17 cellular contexts compared by ENCODE assay signal in genomic region chr5:37615184-37615583, GRCh38.
A peak's percentile ranks its signal among the peaks of the same experiment; 100 is the strongest.
DNase-seq lines count a peak whose midpoint lies in the region; ATAC-seq and TF ChIP-seq lines count a peak whose summit lies in the region.
"Had no signal": no experiment of that assay in that cellular context is flagged by ENCODE, and none has a peak within 500 bp of the region (broad histone marks: within the 10 kb centered on the region; RNA-seq: fewer than 3 reads in every experiment).

No MANE protein-coding gene starts in this region.

- WGBS in sigmoid colon, 2 donors, result 94 to 97% methylated on average over 4 of the region's 4 CpGs

- TF ChIP-seq CTCF in sigmoid colon (IDR thresholded peaks at IDR 0.05) (no peak), coronary artery (IDR thresholded peaks at IDR 0.05) (no peak)

- peak overlapping the region; percentile 53 to 83 (median 73) for H3K27ac ChIP-seq in sigmoid colon
- no peak overlapping the region for H3K27ac ChIP-seq in coronary artery
- H3K27ac ChIP-seq: vagina had no signal

- intact Hi-C loops in sigmoid colon (cut with DNase I), result loop anchor here (5.0 kb wide), 4 partner anchors 52 to 942 kb away; partner anchors contain the start of gene LIFR

- peak; percentile 36 to 90 (median 66) for TF ChIP-seq EP300 in sigmoid colon (IDR thresholded peaks at IDR 0.05)

- H3K27me3 ChIP-seq in sigmoid colon, result no peaks in the 10 kb centered on the region
- H3K27me3 ChIP-seq: vagina had no signal

- no peaks in the 10 kb centered on the region for H3K9me3 ChIP-seq in sigmoid colon
- H3K9me3 ChIP-seq: vagina had no signal

- ATAC-seq in SK-N-SH treated with all-trans-retinoic acid at 6 μM for 48 hours (peak; percentile 95), GM21619 (IDR thresholded peaks at IDR 0.05; ENCODE audit: unreplicated experiment) (no peak), HG03139 (IDR thresholded peaks at IDR 0.05; ENCODE audit: unreplicated experiment) (no peak)
- ATAC-seq: stimulated activated effector memory CD8-positive, alpha-beta T cell treated with anti-CD3 and anti-CD28 coated beads, Interleukin-12 subunit alpha, Interleukin-12 subunit beta, amount 100 ng/mL, for 72 hours had no signal

- H3K4me1 ChIP-seq in sigmoid colon, result peaks cover 0 to 28% (median 17%) of the 10 kb centered on the region in 4 donors
- H3K4me1 ChIP-seq: vagina had no signal

- H3K36me3 ChIP-seq in sigmoid colon, result no peaks in the 10 kb centered on the region
- H3K36me3 ChIP-seq: vagina had no signal

- no peak overlapping the region for H3K4me3 ChIP-seq in sigmoid colon
- H3K4me3 ChIP-seq in coronary artery, result no peak overlapping the region
- H3K4me3 ChIP-seq: vagina had no signal

- TF ChIP-seq POLR2A in sigmoid colon (IDR thresholded peaks at IDR 0.05), result no peak

- DNase-seq in EH (ENCODE audit: low read depth) (peak; percentile 93), fibroblast of gingiva (ENCODE audit: low read depth) (peak; percentile 87), sigmoid colon (no peak), NCI-H1930 (lab: John Stamatoyannopoulos, UW) (no peak), coronary artery (ENCODE audit: low spot score) (no peak)
- DNase-seq: activated gamma-delta T cell treated with Interleukin-2 at 50 U/mL for 16 hours; GOT3; head of caudate nucleus; naive B cell; NCI-H2081 treated with DMSO at 0.1 percent for 48 hours; Right ventricle myocardium superior; stimulated activated CD4-positive, alpha-beta T cell treated with anti-CD3 and anti-CD28 coated beads, Interleukin-4, amount 100 ng/mL, for 24 hours had no signal

TF ChIP-seq in SK-N-SH treated with all-trans-retinoic acid at 6 μM for 48 hours, 23 proteins besides CTCF, POLR2A, EP300 and RAD21:
- TF ChIP-seq ARNTL (CRISPR knock-in tag; IDR thresholded peaks at IDR 0.05; ENCODE audit: borderline replicate concordance, low read depth) (no peak), RARB (CRISPR knock-in tag; IDR thresholded peaks at IDR 0.05) (no peak), CSDC2 (CRISPR knock-in tag; IDR thresholded peaks at IDR 0.05) (no peak), TCF4 (CRISPR knock-in tag; IDR thresholded peaks at IDR 0.05; ENCODE audit: borderline replicate concordance) (no peak)

Comparison
In these comparisons a context has a peak if more than half of its experiments do, and no peak if none do; other contexts are left out.
1. DNase-seq: peak in EH (single experiment) and fibroblast of gingiva (single experiment); none in sigmoid colon (single experiment), NCI-H1930 (0 of 2) and coronary artery (single experiment).
2. H3K27ac ChIP-seq: peak in sigmoid colon (4 of 4); none in coronary artery (0 of 2).